ENCODE assay signal across 1 cellular context in genomic region chr9:98215821-98216220, GRCh38.
TF ChIP-seq lines count a peak whose summit lies in the region.

No MANE protein-coding gene starts in this region.

TF ChIP-seq in HepG2, 621 proteins besides CTCF, POLR2A, EP300 and RAD21:
- peak; percentile 77 for TF ChIP-seq STAG1 (CRISPR knock-in tag; IDR thresholded peaks at IDR 0.05)
- TF ChIP-seq SMC3 (IDR thresholded peaks at IDR 0.05; ENCODE audit: low read length): peak; percentile 54; the same call in 1 of the 2 replicates
- TF ChIP-seq ZBTB33 (CRISPR knock-in tag; IDR thresholded peaks at IDR 0.05): 0 out of 2 replicates have a peak, but pooled peaks have one; percentile 31
- peak; percentile 31; the same call in 1 of the 2 replicates for TF ChIP-seq ZNF687 (CRISPR knock-in tag; IDR thresholded peaks at IDR 0.05)
- TF ChIP-seq KIAA2018 (CRISPR knock-in tag; IDR thresholded peaks at IDR 0.05; ENCODE audit: borderline replicate concordance): no peak
- TF ChIP-seq ZNF232 (CRISPR knock-in tag; IDR thresholded peaks at IDR 0.05; ENCODE audit: borderline replicate concordance): no peak
- peak; percentile 19 for TF ChIP-seq XRCC5 (optimal IDR thresholded peaks at IDR 0.05; ENCODE audit: low read length)
- peak; percentile 23; the same call in 1 of the 2 replicates for TF ChIP-seq SALL1 (CRISPR knock-in tag; IDR thresholded peaks at IDR 0.05)
